Comparison of ENCODE assay signal across 10 cellular contexts in genomic region chr6:155340464-155341129, GRCh38. TPM values are rescaled to one million over a fixed set of nuclear protein-coding genes. Genes with fewer than 3 reads are reported as not detected.
DNase-seq lines count a peak whose midpoint lies in the region; ATAC-seq, FAIRE-seq and TF ChIP-seq lines count a peak whose summit lies in the region.
"Had no signal": no experiment of that assay in that cellular context is flagged by ENCODE, and none has a peak within 500 bp of the region (broad histone marks: within the 10 kb centered on the region; RNA-seq: fewer than 3 reads in every experiment).

No MANE protein-coding gene starts in this region.

- 75 to 100% (median 80%) methylated on average over 2 of the region's 2 CpGs for WGBS in ovary, 3 donors
- WGBS in esophagus squamous epithelium, 2 donors: 40% methylated on average over 1 of the region's 2 CpGs; no CpG with 5 or more reads in 1 of the 2 donors

- H3K27ac ChIP-seq in ovary (no peak overlapping the region), esophagus squamous epithelium (no peak overlapping the region)
- H3K27ac ChIP-seq: pancreas had no signal

- no peaks in the 10 kb centered on the region for H3K4me1 ChIP-seq in ovary (ENCODE audit: insufficient read depth)
- no peaks in the 10 kb centered on the region for H3K4me1 ChIP-seq in esophagus squamous epithelium
- H3K4me1 ChIP-seq: pancreas had no signal

- H3K9me3 ChIP-seq in ovary (no peaks in the 10 kb centered on the region), esophagus squamous epithelium (peaks cover 0 to 3% (median 0%) of the 10 kb centered on the region in 3 donors)
- H3K9me3 ChIP-seq: pancreas had no signal

- H3K4me3 Mint-ChIP-seq in chondrocyte (ENCODE audit: unreplicated experiment): no peak overlapping the region

- no peak overlapping the region for H3K27ac Mint-ChIP-seq in chondrocyte (ENCODE audit: unreplicated experiment)

- no peak for TF ChIP-seq POLR2A in ovary (IDR thresholded peaks at IDR 0.05)
- no peak for TF ChIP-seq POLR2A in esophagus squamous epithelium (IDR thresholded peaks at IDR 0.05)

- no peak for TF ChIP-seq EP300 in ovary (IDR thresholded peaks at IDR 0.05)

- no peaks in the 10 kb centered on the region for H3K27me3 ChIP-seq in ovary
- no peaks in the 10 kb centered on the region for H3K27me3 ChIP-seq in esophagus squamous epithelium
- H3K27me3 ChIP-seq: pancreas had no signal

- peaks cover 47% of the 10 kb centered on the region for H3K9me3 Mint-ChIP-seq in chondrocyte (ENCODE audit: low read depth)

- TF ChIP-seq CTCF in chondrocyte (IDR thresholded peaks at IDR 0.05) (peak; percentile 47), ovary (IDR thresholded peaks at IDR 0.05) (no peak), esophagus squamous epithelium (IDR thresholded peaks at IDR 0.05) (no peak)

- peaks cover 10% of the 10 kb centered on the region for H3K36me3 Mint-ChIP-seq in chondrocyte (ENCODE audit: low read depth)

- intact Hi-C loops in ovary (cut with DNase I): no loop called here
- intact Hi-C loops in esophagus squamous epithelium (cut with DNase I): no loop called here

- FAIRE-seq in GM19239 (lab: Jason Lieb, UNC): peak; percentile 97
- FAIRE-seq: colon, pancreas had no signal

- peaks cover 4% of the 10 kb centered on the region for H3K4me1 Mint-ChIP-seq in chondrocyte (ENCODE audit: low read depth)

- H3K36me3 ChIP-seq in ovary (no peaks in the 10 kb centered on the region), esophagus squamous epithelium (no peaks in the 10 kb centered on the region)
- H3K36me3 ChIP-seq: pancreas had no signal

- DNase-seq in AG08396 (ENCODE audit: low spot score): peak; percentile 46
- no peak for DNase-seq in GM19239 (ENCODE audit: insufficient read length, low spot score)
- no peak for DNase-seq in chondrocyte (ENCODE audit: low spot score)
- DNase-seq in COLO829 (ENCODE audit: low spot score): no peak
- no peak for DNase-seq in activated CD8-positive, alpha-beta memory T cell treated with anti-CD3 and anti-CD28 coated beads for 24 hours
- DNase-seq in ovary: no peak
- no peak for DNase-seq in esophagus squamous epithelium (lab: John Stamatoyannopoulos, UW)
- DNase-seq: pancreas had no signal

- peak; percentile 15 for ATAC-seq in HG03354 (IDR thresholded peaks at IDR 0.05; ENCODE audit: poor library complexity, severe bottlenecking, unreplicated experiment)

- H3K4me3 ChIP-seq in ovary (no peak overlapping the region), esophagus squamous epithelium (no peak overlapping the region)
- H3K4me3 ChIP-seq: pancreas had no signal

- no peaks in the 10 kb centered on the region for H3K27me3 Mint-ChIP-seq in chondrocyte (ENCODE audit: low read depth)

RNA-seq across cellular contexts. Expression of gene TFB1M, which starts 26.3 kb away (rescaled TPM):
- total RNA-seq in chondrocyte: 15.3 to 16.8 TPM (median 16.8 TPM) in 3 replicates
- total RNA-seq in ovary: 10 to 100 TPM in 5 of 7 donors, 1 to 10 TPM in 2; 6.7 to 18.5 (median 14.6) TPM
- 10 to 100 TPM in 1 of 2 donors, 1 to 10 TPM in 1; 9.6 to 16.0 TPM for polyA plus RNA-seq in ovary
- 10 to 100 TPM; 11.2 to 15.6 (median 11.4) TPM for total RNA-seq in esophagus squamous epithelium
